ENCODE assay signal across 1 cellular context in genomic region chr5:73498057-73498992, GRCh38.
TF ChIP-seq lines count a peak whose summit lies in the region.

TSS of gene BTF3 (plus strand) at chr5:73498442. CDS start at chr5:73498668, 226 bp downstream.

TF ChIP-seq in H1, 55 proteins besides CTCF, POLR2A, EP300 and RAD21 (continued from another document):
- no peak for TF ChIP-seq JUND (IDR thresholded peaks at IDR 0.05; ENCODE audit: low read length)
- peak; percentile 62 for TF ChIP-seq MAX (IDR thresholded peaks at IDR 0.05)
- peak; percentile 91 for TF ChIP-seq YY1 (IDR thresholded peaks at IDR 0.05; ENCODE audit: low read depth, low read length)
- TF ChIP-seq POLR2AphosphoS5 (IDR thresholded peaks at IDR 0.05; ENCODE audit: low read depth, low read length) = 0 out of 2 replicates have a peak, but pooled peaks have one; percentile 84
- TF ChIP-seq CHD2 (IDR thresholded peaks at IDR 0.05; ENCODE audit: low read length) = 0 out of 2 replicates have a peak, but pooled peaks have one; percentile 41
- TF ChIP-seq RBBP5 (IDR thresholded peaks at IDR 0.05; ENCODE audit: borderline replicate concordance, low read depth, low read length) = peak; percentile 74; the same call in 1 of the 2 replicates
- peak in 1 of 2 experiments; percentile 10; a peak in 1 of 4 replicates for TF ChIP-seq SIN3A (conservative IDR thresholded peaks at IDR 0.05 in 1 of 2, IDR thresholded peaks at IDR 0.05 in 1 of 2; ENCODE audit: low read depth in 1 of 2, low read length in 2 of 2)
- no peak for TF ChIP-seq SP1 (IDR thresholded peaks at IDR 0.05; ENCODE audit: low read depth, low read length)
- TF ChIP-seq SIRT6 (IDR thresholded peaks at IDR 0.05; ENCODE audit: low read length) = no peak
- peak; percentile 67 for TF ChIP-seq GTF2F1 (IDR thresholded peaks at IDR 0.05; ENCODE audit: borderline replicate concordance, low read depth, low read length)
- 0 out of 4 replicates have a peak, but pooled peaks of 1 of the 2 experiments have one; percentile 27 for TF ChIP-seq HDAC2 (IDR thresholded peaks at IDR 0.05; ENCODE audit: borderline replicate concordance in 1 of 2, low read depth in 2 of 2, low read length in 2 of 2)
- no peak for TF ChIP-seq MAFK (IDR thresholded peaks at IDR 0.05; ENCODE audit: low read depth, low read length)
- peak; percentile 86 for TF ChIP-seq BACH1 (IDR thresholded peaks at IDR 0.05; ENCODE audit: low read length)
- TF ChIP-seq EGR1 (IDR thresholded peaks at IDR 0.05; ENCODE audit: borderline replicate concordance, low read depth, low read length) = 0 out of 2 replicates have a peak, but pooled peaks have one; percentile 11
- TF ChIP-seq TBP (IDR thresholded peaks at IDR 0.05; ENCODE audit: low read depth, low read length) = peak; percentile 81
- no peak for TF ChIP-seq BCL11A (IDR thresholded peaks at IDR 0.05; ENCODE audit: low read depth in 2 of 2, low read length in 2 of 2)
- no peak for TF ChIP-seq TCF12 (IDR thresholded peaks at IDR 0.05; ENCODE audit: low read depth, low read length)
- peak; percentile 45; the same call in 1 of the 2 replicates for TF ChIP-seq SUZ12 (IDR thresholded peaks at IDR 0.05; ENCODE audit: low read length)
- TF ChIP-seq SP4 (IDR thresholded peaks at IDR 0.05; ENCODE audit: low read length) = no peak
- peak; percentile 87 for TF ChIP-seq TAF1 (IDR thresholded peaks at IDR 0.05; ENCODE audit: low read depth, low read length)
- peak; percentile 76 for TF ChIP-seq ASH2L (IDR thresholded peaks at IDR 0.05; ENCODE audit: low read length)
- no peak for TF ChIP-seq CBX8 (IDR thresholded peaks at IDR 0.05; ENCODE audit: borderline replicate concordance, low read depth, low read length)
- TF ChIP-seq RXRA (IDR thresholded peaks at IDR 0.05; ENCODE audit: insufficient read depth, low read depth, low read length) = no peak
